In the genomic region with DNA sequence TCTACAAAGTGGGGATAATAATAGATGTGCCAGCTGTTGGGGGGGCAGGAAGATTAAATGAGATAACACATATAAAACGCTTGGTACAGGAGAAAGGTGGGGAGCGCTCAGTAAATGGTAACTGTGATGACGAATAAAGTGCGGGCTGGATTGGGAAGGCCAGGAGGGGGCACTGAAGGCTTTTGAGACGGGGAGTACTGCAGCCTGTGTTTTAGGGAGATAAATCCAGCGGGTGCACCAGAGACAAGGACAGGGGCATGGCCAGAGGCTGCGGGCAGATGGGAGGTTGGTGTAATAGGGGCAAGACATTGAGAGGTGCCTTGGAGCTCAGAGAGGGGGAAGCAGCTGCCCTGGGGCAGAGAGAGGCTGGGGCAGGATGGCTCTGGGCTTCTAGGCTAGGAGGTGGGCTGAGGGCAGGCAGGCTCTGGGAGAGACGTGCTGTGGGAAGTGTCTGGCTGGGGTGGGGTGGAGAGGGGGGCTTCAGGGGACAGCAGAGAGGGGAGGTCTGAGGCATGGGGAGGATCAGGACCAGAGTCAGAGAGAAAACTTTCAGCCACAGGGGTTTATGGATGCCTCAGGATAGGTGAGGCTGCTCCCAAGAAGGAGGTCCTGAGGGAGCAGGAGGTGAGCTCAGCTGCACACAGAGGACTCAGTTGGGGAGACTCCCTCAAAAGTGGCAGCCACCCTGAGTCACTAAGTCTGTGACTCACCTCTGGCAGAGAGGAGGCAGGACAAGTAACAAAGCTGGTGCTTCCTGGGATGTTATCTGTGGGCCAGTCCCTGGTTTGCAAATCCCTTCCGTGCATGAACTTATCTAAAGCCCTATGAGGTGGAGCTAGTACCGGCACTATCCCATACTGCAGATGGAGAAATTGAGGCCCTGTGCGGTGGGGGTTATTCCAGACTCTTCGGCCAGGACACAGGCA, we compare ENCODE assay signal across 9 cellular contexts. TPM values are rescaled to one million over a fixed set of nuclear protein-coding genes. Genes with fewer than 3 reads are reported as not detected.
A peak's percentile ranks its signal among the peaks of the same experiment; 100 is the strongest.
DNase-seq lines count a peak whose midpoint lies in the region; ATAC-seq, FAIRE-seq and TF ChIP-seq lines count a peak whose summit lies in the region.
"Had no signal": no experiment of that assay in that cellular context is flagged by ENCODE, and none has a peak within 500 bp of the region (broad histone marks: within the 10 kb centered on the region; RNA-seq: fewer than 3 reads in every experiment).

No MANE protein-coding gene starts in this region.

- DNase-seq in GDM1 (lab: John Stamatoyannopoulos, UW): peak; percentile 26
- DNase-seq in NCI-H460 (ENCODE audit: extremely low read depth, low read depth): peak; percentile 60
- peak; percentile 53 for DNase-seq in activated CD8-positive, alpha-beta memory T cell treated with anti-CD3 and anti-CD28 coated beads, Interleukin-2, amount 50 U/mL, for 4 hours
- peak in 4 of 6 donors; percentile 38 to 55 (median 47) for DNase-seq in pancreas
- no peak for DNase-seq in NCI-H1930 (lab: John Stamatoyannopoulos, UW)
- no peak for DNase-seq in NCI-H1048 (lab: John Stamatoyannopoulos, UW)

- no peaks in the 10 kb centered on the region for H3K9me3 ChIP-seq in pancreas

- no peak for TF ChIP-seq CTCF in pancreas (IDR thresholded peaks at IDR 0.05)

- peak overlapping the region; percentile 4 to 94 (median 86) for H3K27ac ChIP-seq in pancreas
- H3K27ac ChIP-seq: VCaP had no signal

- H3K4me1 ChIP-seq in pancreas: peaks cover 19 to 20% (median 20%) of the 10 kb centered on the region in 3 donors

- no peaks in the 10 kb centered on the region for H3K36me3 ChIP-seq in pancreas

- no peaks in the 10 kb centered on the region for H3K27me3 ChIP-seq in pancreas

- ATAC-seq in esophagus mucosa: peak; percentile 81
- ATAC-seq in pancreas: peak; percentile 3 to 27 (median 10)
- ATAC-seq in GM18870 (IDR thresholded peaks at IDR 0.05; ENCODE audit: unreplicated experiment): no peak

- WGBS in pancreas, 2 donors: 53 to 55% methylated on average over 12 of the region's 12 CpGs

- no peak overlapping the region for H3K4me3 ChIP-seq in pancreas

- intact Hi-C loops in pancreas (cut with DNase I): loop anchor here in 1 of 3 donors (5.0 to 10.0 kb wide), 2 partner anchors 61 to 113 kb away; no protein-coding TSS in a partner anchor

- no peak for FAIRE-seq in pancreas (lab: Jason Lieb, UNC)

RNA-seq across cellular contexts. Expression of a gene that starts 18.9 kb away (rescaled TPM):
- not detected in 2 replicates for total RNA-seq in NCI-H460 (2014; rRNA removed; shearing (Covaris generic))
- not detected in 2 replicates for polyA plus RNA-seq in NCI-H460 (2014; cell fraction: nucleus; rRNA removed)
- not detected for total RNA-seq in esophagus mucosa
- not detected for total RNA-seq in pancreas
- not detected for polyA plus RNA-seq in pancreas

Comparison
In these comparisons a context has a peak if more than half of its experiments do, and no peak if none do; other contexts are left out.
1. DNase-seq: peak in GDM1 (single experiment), NCI-H460 (single experiment), activated CD8-positive, alpha-beta memory T cell treated with anti-CD3 and anti-CD28 coated beads, Interleukin-2, amount 50 U/mL, for 4 hours (single experiment) and pancreas (4 of 6); none in NCI-H1930 (0 of 2) and NCI-H1048 (single experiment).